Comparison of ENCODE assay signal across 13 cellular contexts in genomic region chr3:102084712-102085111, GRCh38.
DNase-seq lines count a peak whose midpoint lies in the region; ATAC-seq and TF ChIP-seq lines count a peak whose summit lies in the region.
"Had no signal": no experiment of that assay in that cellular context is flagged by ENCODE, and none has a peak within 500 bp of the region (broad histone marks: within the 10 kb centered on the region; RNA-seq: fewer than 3 reads in every experiment).

No MANE protein-coding gene starts in this region.

- H3K27me3 Mint-ChIP-seq in mesothelial cell of epicardium (ENCODE audit: low read depth) = no peaks in the 10 kb centered on the region

- H3K27ac Mint-ChIP-seq in mesothelial cell of epicardium = peak overlapping the region; percentile 72
- H3K27ac Mint-ChIP-seq: CD8-positive, alpha-beta memory T cell had no signal

- no peaks in the 10 kb centered on the region for H3K36me3 Mint-ChIP-seq in mesothelial cell of epicardium

- H3K4me3 Mint-ChIP-seq in mesothelial cell of epicardium = no peak overlapping the region
- H3K4me3 Mint-ChIP-seq: CD8-positive, alpha-beta memory T cell had no signal

- no peak for DNase-seq in mesothelial cell of epicardium (ENCODE audit: low spot score in 2 of 2, unreplicated experiment in 2 of 2)
- no peak for DNase-seq in NCI-H748 treated with DMSO at 0.1 percent for 48 hours (lab: John Stamatoyannopoulos, UW)
- DNase-seq in AG08396 (ENCODE audit: low spot score) = no peak
- DNase-seq in 8988T = no peak
- DNase-seq: CD8-positive, alpha-beta memory T cell; GF-D8; H7; KBM-7; NCI-H146; PC-3 had no signal

- no peak for TF ChIP-seq CTCF in mesothelial cell of epicardium (IDR thresholded peaks at IDR 0.05; ENCODE audit: unreplicated experiment)

- H3K4me1 Mint-ChIP-seq in mesothelial cell of epicardium = peaks cover 66% of the 10 kb centered on the region
- H3K4me1 Mint-ChIP-seq: CD8-positive, alpha-beta memory T cell had no signal

- ATAC-seq in GM18502 (IDR thresholded peaks at IDR 0.05; ENCODE audit: poor library complexity, unreplicated experiment) = peak; percentile 66
- peak; percentile 34 for ATAC-seq in GM18519 (IDR thresholded peaks at IDR 0.05; ENCODE audit: low FRiP score, unreplicated experiment)
- ATAC-seq in HG02884 (IDR thresholded peaks at IDR 0.05; ENCODE audit: unreplicated experiment) = peak; percentile 48
- ATAC-seq: PC-3 had no signal

- no peaks in the 10 kb centered on the region for H3K9me3 Mint-ChIP-seq in mesothelial cell of epicardium
- H3K9me3 Mint-ChIP-seq: CD8-positive, alpha-beta memory T cell had no signal
